11 cellular contexts compared by ENCODE assay signal in the genomic region with DNA sequence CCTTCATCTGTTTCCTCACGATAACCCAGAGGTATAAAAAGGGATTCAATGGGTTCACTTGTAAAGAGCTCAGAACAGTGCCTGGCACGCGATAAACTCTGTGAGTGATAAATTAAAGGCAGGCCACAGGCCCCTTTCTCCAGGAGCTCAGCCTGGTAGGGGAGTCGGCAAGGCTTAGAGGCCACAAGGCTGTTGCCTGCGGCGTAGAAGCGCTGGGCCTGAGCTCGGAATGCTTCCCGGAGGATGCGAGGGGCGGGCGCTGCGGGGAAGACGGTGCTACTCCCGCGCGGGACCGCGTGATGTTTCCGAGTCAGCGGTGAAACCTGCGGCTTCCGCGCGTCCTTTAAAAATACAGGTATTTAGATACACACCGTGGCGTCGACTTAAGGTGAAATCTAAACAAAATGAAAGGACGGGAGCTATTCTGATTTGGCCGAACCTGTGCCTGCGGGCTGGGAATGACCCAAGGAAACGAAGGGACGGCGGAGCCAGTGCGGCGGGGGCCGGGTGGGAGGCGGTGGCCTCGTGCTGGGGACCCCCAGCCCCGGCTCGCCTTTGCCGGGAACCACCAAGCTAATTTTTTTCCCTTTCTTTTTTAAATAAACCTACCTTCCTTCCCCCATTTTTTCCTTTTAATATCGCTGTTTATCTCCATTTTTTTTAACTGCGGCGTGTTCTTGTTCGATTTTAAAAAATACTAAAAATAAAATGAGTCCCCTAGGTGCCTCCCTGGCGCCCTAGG. TPM values are rescaled to one million over a fixed set of nuclear protein-coding genes. Genes with fewer than 3 reads are reported as not detected.
DNase-seq lines count a peak whose midpoint lies in the region; ATAC-seq and TF ChIP-seq lines count a peak whose summit lies in the region.
"Had no signal": no experiment of that assay in that cellular context is flagged by ENCODE, and none has a peak within 500 bp of the region (broad histone marks: within the 10 kb centered on the region; RNA-seq: fewer than 3 reads in every experiment).

No MANE protein-coding gene starts in this region.

- no peak overlapping the region for H3K4me3 ChIP-seq in H7 (ENCODE audit: insufficient read depth, low read depth, low read length)
- H3K4me3 ChIP-seq in iPS-15b (ENCODE audit: low read depth, low read length) = peak overlapping the region; percentile 18
- H3K4me3 ChIP-seq in smooth muscle cell = peak overlapping the region; percentile 34
- H3K4me3 ChIP-seq: PC-9 had no signal

- no peaks in the 10 kb centered on the region for H3K36me3 Mint-ChIP-seq in activated T-helper 17 cell treated with anti-CD3 and anti-CD28 coated beads, Interleukin-2, amount 50 U/mL, for 72 hours (ENCODE audit: low read depth)
- H3K36me3 Mint-ChIP-seq in progenitor cell of endocrine pancreas (ENCODE audit: insufficient read depth) = peaks cover 1% of the 10 kb centered on the region

- TF ChIP-seq CTCF in smooth muscle cell (IDR thresholded peaks at IDR 0.05; ENCODE audit: borderline replicate concordance, insufficient read depth, poor library complexity, severe bottlenecking) = no peak
- TF ChIP-seq CTCF in progenitor cell of endocrine pancreas (IDR thresholded peaks at IDR 0.05; ENCODE audit: unreplicated experiment) = no peak

- H3K27me3 Mint-ChIP-seq in activated T-helper 17 cell treated with anti-CD3 and anti-CD28 coated beads, Interleukin-2, amount 50 U/mL, for 72 hours = peaks cover 47% of the 10 kb centered on the region
- H3K27me3 Mint-ChIP-seq in progenitor cell of endocrine pancreas = peaks cover 91% of the 10 kb centered on the region

- WGBS in smooth muscle cell (ENCODE audit: low lambda C conversion rate) = 13% methylated on average over 46 of the region's 47 CpGs

- H3K9me3 ChIP-seq in iPS-15b (ENCODE audit: control insufficient read depth, insufficient read depth, low read length) (no peaks in the 10 kb centered on the region), smooth muscle cell (replicated peaks; ENCODE audit: low read depth) (no peaks in the 10 kb centered on the region)

- H4K20me1 ChIP-seq in smooth muscle cell (ENCODE audit: low read depth) = peaks cover 9% of the 10 kb centered on the region

- no peak for ATAC-seq in activated T-helper 17 cell treated with anti-CD3 and anti-CD28 coated beads, Interleukin-2, amount 50 U/mL, for 72 hours (replicated peaks)

- H3K27ac ChIP-seq in smooth muscle cell (ENCODE audit: low read depth) = no peak overlapping the region
- H3K27ac ChIP-seq: PC-9 had no signal

- peaks cover 85% of the 10 kb centered on the region for H3K27me3 ChIP-seq in H7 (ENCODE audit: control insufficient read depth, insufficient read depth, low read length)
- peaks cover 89% of the 10 kb centered on the region for H3K27me3 ChIP-seq in iPS-15b (ENCODE audit: control insufficient read depth, insufficient read depth, low read length)
- H3K27me3 ChIP-seq in smooth muscle cell (ENCODE audit: low read depth) = peaks cover 92% of the 10 kb centered on the region

- H3K4me3 Mint-ChIP-seq in activated T-helper 17 cell treated with anti-CD3 and anti-CD28 coated beads, Interleukin-2, amount 50 U/mL, for 72 hours = peak overlapping the region; percentile 64
- no peak overlapping the region for H3K4me3 Mint-ChIP-seq in progenitor cell of endocrine pancreas (ENCODE audit: low read depth)

- DNase-seq in H7 (peak; percentile 85), smooth muscle cell (lab: John Stamatoyannopoulos, UW; ENCODE audit: unreplicated experiment) (no peak), progenitor cell of endocrine pancreas (ENCODE audit: low spot score, unreplicated experiment) (no peak), NCI-H1436 (lab: John Stamatoyannopoulos, UW) (no peak), hypothalamus (lab: John Stamatoyannopoulos, UW) (no peak)
- DNase-seq: DND-41; NCI-H2081; PC-9; stimulated activated CD4-positive, alpha-beta T cell treated with anti-CD3 and anti-CD28 coated beads, Interleukin-2, amount 100 ng/mL, for 24 hours had no signal

- peaks cover 8% of the 10 kb centered on the region for H3K4me1 Mint-ChIP-seq in activated T-helper 17 cell treated with anti-CD3 and anti-CD28 coated beads, Interleukin-2, amount 50 U/mL, for 72 hours
- peaks cover 6% of the 10 kb centered on the region for H3K4me1 Mint-ChIP-seq in progenitor cell of endocrine pancreas (ENCODE audit: low read depth)

- H2AFZ ChIP-seq in smooth muscle cell (ENCODE audit: low read depth) = peak overlapping the region; percentile 22
- H2AFZ ChIP-seq: PC-9 had no signal

- H3K4me1 ChIP-seq in iPS-15b (ENCODE audit: control insufficient read depth, insufficient read depth, low read length) = no peaks in the 10 kb centered on the region
- H3K4me1 ChIP-seq in smooth muscle cell (ENCODE audit: low read depth) = peaks cover 16% of the 10 kb centered on the region

- no peaks in the 10 kb centered on the region for H3K79me2 ChIP-seq in smooth muscle cell (ENCODE audit: low read depth)

- H3K36me3 ChIP-seq in H7 (replicated peaks; ENCODE audit: control insufficient read depth, insufficient read depth, low read length) = no peaks in the 10 kb centered on the region
- H3K36me3 ChIP-seq in iPS-15b (ENCODE audit: control insufficient read depth, insufficient read depth, low read length) = no peaks in the 10 kb centered on the region
- H3K36me3 ChIP-seq in smooth muscle cell (ENCODE audit: low read depth) = no peaks in the 10 kb centered on the region

- no peaks in the 10 kb centered on the region for H3K9me3 Mint-ChIP-seq in activated T-helper 17 cell treated with anti-CD3 and anti-CD28 coated beads, Interleukin-2, amount 50 U/mL, for 72 hours
- H3K9me3 Mint-ChIP-seq in progenitor cell of endocrine pancreas (ENCODE audit: low read depth) = no peaks in the 10 kb centered on the region

- H3K9ac ChIP-seq in iPS-15b (ENCODE audit: low read depth, low read length) (no peak overlapping the region), smooth muscle cell (ENCODE audit: low read depth) (no peak overlapping the region)

- H3F3A ChIP-seq in smooth muscle cell (ENCODE audit: low read depth) = no peaks in the 10 kb centered on the region

- peak overlapping the region; percentile 81 for H3K4me2 ChIP-seq in smooth muscle cell
- H3K4me2 ChIP-seq: PC-9 had no signal

- H3K27ac Mint-ChIP-seq in activated T-helper 17 cell treated with anti-CD3 and anti-CD28 coated beads, Interleukin-2, amount 50 U/mL, for 72 hours = no peak overlapping the region
- H3K27ac Mint-ChIP-seq in progenitor cell of endocrine pancreas = no peak overlapping the region

RNA-seq across cellular contexts. Expression of gene NKX2-5, which starts 6.2 kb away (rescaled TPM):
- total RNA-seq in H7 (2014; rRNA removed; shearing (Covaris generic)) = 2.4 and 3.8 TPM in 2 replicates
- total RNA-seq in activated T-helper 17 cell treated with anti-CD3 and anti-CD28 coated beads, Interleukin-2, amount 50 U/mL, for 72 hours = not detected
- total RNA-seq in smooth muscle cell (2.4 and 8.0 TPM in 2 replicates), progenitor cell of endocrine pancreas (0.34 and 0.58 TPM in 2 replicates)
- polyA plus RNA-seq in smooth muscle cell = 6.8 and 7.9 TPM in 2 replicates
